ENCODE assay signal across 10 cellular contexts in the genomic region with DNA sequence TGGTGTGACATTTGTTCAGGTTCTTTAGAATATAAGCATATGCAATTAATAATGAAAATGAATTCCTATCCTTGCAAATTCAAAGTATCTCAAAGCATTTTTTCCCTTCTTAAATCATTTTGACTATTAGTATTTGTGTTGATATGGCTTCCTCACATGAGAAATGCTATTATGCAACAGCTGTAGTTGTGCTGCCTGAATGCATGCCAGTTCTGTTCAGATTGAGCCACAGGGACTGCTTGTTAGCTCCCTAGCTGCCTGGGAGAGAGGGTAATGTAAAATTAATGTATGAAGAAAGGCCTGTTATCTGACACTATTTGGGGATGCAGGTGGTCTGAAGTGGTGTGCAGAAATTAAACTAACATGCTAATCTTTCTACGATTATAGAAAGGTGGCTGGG. TPM values are rescaled to one million over a fixed set of nuclear protein-coding genes. Genes with fewer than 3 reads are reported as not detected.
A peak's percentile ranks its signal among the peaks of the same experiment; 100 is the strongest.
DNase-seq lines count a peak whose midpoint lies in the region; ATAC-seq and TF ChIP-seq lines count a peak whose summit lies in the region.
"Had no signal": no experiment of that assay in that cellular context is flagged by ENCODE, and none has a peak within 500 bp of the region (broad histone marks: within the 10 kb centered on the region; RNA-seq: fewer than 3 reads in every experiment).

No MANE protein-coding gene starts in this region.

- peaks cover under 1% of the 10 kb centered on the region; the same call in 1 of the 2 replicates for H3K27me3 Mint-ChIP-seq in H9 (ENCODE audit: low read depth)

- H2BK15ac ChIP-seq in H9 (ENCODE audit: low read depth, low read length) = no peak overlapping the region

- H3K4me3 Mint-ChIP-seq in H9 = peak overlapping the region in 1 of 2 experiments; percentile 6; a peak in 1 of 5 replicates

- H3K23me2 ChIP-seq in H9 (ENCODE audit: insufficient read length, low read depth, low read length, poor library complexity, severe bottlenecking) = no peaks in the 10 kb centered on the region

- H3T11ph ChIP-seq in H9 (ENCODE audit: low read length) = no peak overlapping the region

- H3K4me1 ChIP-seq in gastrocnemius medialis (peaks cover 33 to 38% of the 10 kb centered on the region in 2 donors), foreskin keratinocyte (peaks cover 9% of the 10 kb centered on the region), H9 (ENCODE audit: insufficient read depth, low read length) (peaks cover 22% of the 10 kb centered on the region; the same call in 1 of the 2 replicates)

- no CpG with 5 or more reads among the region's 1 CpG for WGBS in H9 (ENCODE audit: extremely low coverage, insufficient read length, low lambda C conversion rate)

- intact Hi-C loops in gastrocnemius medialis (cut with DNase I; ENCODE audit: low total_unique reads) = loop anchor here (2.0 to 5.0 kb wide), 2 partner anchors 21 to 38 kb away; no protein-coding TSS in a partner anchor

- peaks cover 10% of the 10 kb centered on the region; the same call in 1 of the 2 replicates for H3K79me2 ChIP-seq in H9 (ENCODE audit: insufficient read depth, low read length)

- H3K4me2 ChIP-seq in H9 (ENCODE audit: insufficient read depth, insufficient read length, low read length) = no peak overlapping the region

- in situ Hi-C loops in gastrocnemius medialis (cut with MboI; ENCODE audit: low sequenced_read_pairs in 4 of 4) = no loop called here

- no peaks in the 10 kb centered on the region; a peak in 1 of 5 replicates for H3K9me3 Mint-ChIP-seq in H9

- ATAC-seq in gastrocnemius medialis (peak; percentile 89 to 91), foreskin keratinocyte (no peak), HG03025 (IDR thresholded peaks at IDR 0.05; ENCODE audit: low FRiP score, unreplicated experiment) (no peak)

- H3K9ac ChIP-seq in H9 (ENCODE audit: extremely low read depth, insufficient read length, low read length) = no peak overlapping the region
- H3K9ac ChIP-seq: SK-N-SH had no signal

- H3K27ac Mint-ChIP-seq in H9 = no peak overlapping the region

- DNase-seq in EH (ENCODE audit: low read depth) (peak; percentile 73), NCI-H226 (peak; percentile 69), fibroblast of the conjunctiva (ENCODE audit: low read depth) (peak; percentile 63), gastrocnemius medialis (peak; percentile 46 to 73), foreskin keratinocyte (no peak), H9 (no peak), NCI-H1048 (lab: John Stamatoyannopoulos, UW) (no peak)
- DNase-seq: NCI-H1417 treated with DMSO at 0.1 percent for 48 hours, SK-N-SH had no signal

- no peak overlapping the region for H3K18ac ChIP-seq in H9 (ENCODE audit: insufficient read length, low read depth, low read length)

- no peak overlapping the region for H4K5ac ChIP-seq in H9 (ENCODE audit: insufficient read length, low read depth, low read length)

- H3K9me3 ChIP-seq in gastrocnemius medialis (no peaks in the 10 kb centered on the region), H9 (ENCODE audit: control insufficient read depth, low read depth, low read length) (no peaks in the 10 kb centered on the region)
- H3K9me3 ChIP-seq: SK-N-SH had no signal

- no peak for TF ChIP-seq CTCF in gastrocnemius medialis (IDR thresholded peaks at IDR 0.05 in 4 of 5, conservative IDR thresholded peaks at IDR 0.05 in 1 of 5)
- TF ChIP-seq CTCF in foreskin keratinocyte (conservative IDR thresholded peaks at IDR 0.05) = no peak
- TF ChIP-seq CTCF in H9 (conservative IDR thresholded peaks at IDR 0.05) = no peak

- H2BK12ac ChIP-seq in H9 (ENCODE audit: insufficient read length, low read depth, low read length) = no peak overlapping the region

- no peaks in the 10 kb centered on the region for H3K36me3 ChIP-seq in gastrocnemius medialis

- no peak overlapping the region for H3K56ac ChIP-seq in H9 (ENCODE audit: insufficient read length, low read depth, low read length)

- no peak overlapping the region for H3K4ac ChIP-seq in H9 (ENCODE audit: low read depth, low read length)

- peaks cover 4% of the 10 kb centered on the region for H3K79me1 ChIP-seq in H9 (ENCODE audit: insufficient read depth, low read depth, low read length, poor library complexity, severe bottlenecking)

- no peak overlapping the region for H2AK5ac ChIP-seq in H9 (ENCODE audit: insufficient read length, low read length)

- no peak overlapping the region for H3K4me3 ChIP-seq in gastrocnemius medialis

- no peak overlapping the region for H2BK120ac ChIP-seq in H9 (ENCODE audit: low read depth, low read length, poor library complexity, severe bottlenecking)

- H3K27me3 ChIP-seq in gastrocnemius medialis (no peaks in the 10 kb centered on the region), foreskin keratinocyte (no peaks in the 10 kb centered on the region), H9 (ENCODE audit: insufficient read depth, low read length) (no peaks in the 10 kb centered on the region)

- no peak overlapping the region for H2AFZ ChIP-seq in H9 (ENCODE audit: low read length)

- H4K20me1 ChIP-seq in H9 (ENCODE audit: control insufficient read depth, insufficient read depth, insufficient read length) = no peaks in the 10 kb centered on the region

- H4K8ac ChIP-seq in H9 (replicated peaks; ENCODE audit: insufficient read length, low read depth, low read length) = no peak overlapping the region

- H2BK5ac ChIP-seq in H9 (ENCODE audit: insufficient read length, low read length) = no peak overlapping the region

- H3K14ac ChIP-seq in H9 (ENCODE audit: insufficient read depth, low read length) = no peak overlapping the region

- H3K23ac ChIP-seq in H9 (ENCODE audit: insufficient read length, low read depth, low read length) = no peak overlapping the region

- no peak overlapping the region for H2BK20ac ChIP-seq in H9 (ENCODE audit: low read depth, low read length, poor library complexity, severe bottlenecking)

- H3K36me3 Mint-ChIP-seq in H9 (ENCODE audit: insufficient read depth in 1 of 3, low read depth in 3 of 3) = peaks cover 0 to 4% (median 2%) of the 10 kb centered on the region in 3 experiments; a peak in 4 of 7 replicates

- H3K27ac ChIP-seq in gastrocnemius medialis (peak overlapping the region in 3 of 4 donors; percentile 52 to 64 (median 54)), foreskin keratinocyte (no peak overlapping the region), H9 (ENCODE audit: insufficient read length, low read depth, low read length) (no peak overlapping the region)

- H3K4me1 Mint-ChIP-seq in H9 = peaks cover 85 to 93% of the 10 kb centered on the region in 2 experiments

- TF ChIP-seq POLR2A in gastrocnemius medialis (IDR thresholded peaks at IDR 0.05) = no peak

- H4K91ac ChIP-seq in H9 (ENCODE audit: insufficient read length, low read depth, low read length) = no peak overlapping the region

RNA-seq across cellular contexts. Expression of gene CACHD1, which starts 45.5 kb away (rescaled TPM):
- total RNA-seq in gastrocnemius medialis (1 to 10 TPM; 2.2 to 3.6 (median 2.9) TPM), foreskin keratinocyte (3.9 and 4.0 TPM in 2 replicates), H9 (2021) (89.5 and 94.2 TPM in 2 replicates)
- 0.81 and 0.90 TPM in 2 replicates for polyA plus RNA-seq in foreskin keratinocyte

Comparison
In these comparisons a context has a peak if more than half of its experiments do, and no peak if none do; other contexts are left out.
1. DNase-seq: peak in EH (single experiment), NCI-H226 (single experiment), fibroblast of the conjunctiva (single experiment) and gastrocnemius medialis (2 of 2); none in foreskin keratinocyte (0 of 2), H9 (single experiment) and NCI-H1048 (single experiment).
2. ATAC-seq: peak in gastrocnemius medialis (2 of 2); none in foreskin keratinocyte (single experiment) and HG03025 (single experiment).
3. H3K27ac ChIP-seq: peak in gastrocnemius medialis (3 of 4); none in foreskin keratinocyte (single experiment) and H9 (single experiment).
4. RNA of gene CACHD1, which starts 45.5 kb away (total RNA-seq): 89.5 to 94.2 TPM in H9; 3.9 to 4.0 TPM in foreskin keratinocyte and 2.2 to 3.6 TPM in gastrocnemius medialis; every median in the first group is over 10 times any median in the second.